ENCODE assay signal across 9 cellular contexts in genomic region chr16:84737658-84738057, GRCh38. TPM values are rescaled to one million over a fixed set of nuclear protein-coding genes. Genes with fewer than 3 reads are reported as not detected.
A peak's percentile ranks its signal among the peaks of the same experiment; 100 is the strongest.
DNase-seq lines count a peak whose midpoint lies in the region; ATAC-seq and TF ChIP-seq lines count a peak whose summit lies in the region.
"Had no signal": no experiment of that assay in that cellular context is flagged by ENCODE, and none has a peak within 500 bp of the region (broad histone marks: within the 10 kb centered on the region; RNA-seq: fewer than 3 reads in every experiment).

No MANE protein-coding gene starts in this region.

- 35 to 52% (median 50%) methylated on average over 7 of the region's 7 CpGs for WGBS in psoas muscle, 3 donors

- H3K36me3 Mint-ChIP-seq in activated CD4-positive, alpha-beta T cell treated with anti-CD3 and anti-CD28 coated beads for 36 hours (ENCODE audit: low read depth): peaks cover 37% of the 10 kb centered on the region

- H3K4me3 ChIP-seq in psoas muscle: no peak overlapping the region

- intact Hi-C loops in activated CD4-positive, alpha-beta T cell treated with anti-CD3 and anti-CD28 coated beads for 36 hours (cut with DNase I, micrococcal nuclease): loop anchor here (1.0 to 5.0 kb wide), 5 partner anchors 35 to 233 kb away; no protein-coding TSS in a partner anchor
- intact Hi-C loops in psoas muscle (cut with DNase I): loop anchor here in 1 of 2 donors (5.0 kb wide), 1 partner anchor 225 kb away; no protein-coding TSS in a partner anchor

- no peak for DNase-seq in activated CD4-positive, alpha-beta T cell treated with anti-CD3 and anti-CD28 coated beads for 36 hours
- no peak for DNase-seq in activated CD4-positive, alpha-beta T cell treated with anti-CD3 and anti-CD28 coated beads for 48 hours
- DNase-seq in NCI-H2029 treated with DMSO at 0.1 percent for 48 hours (lab: John Stamatoyannopoulos, UW) (peak; percentile 57), cerebellar cortex (ENCODE audit: low spot score) (peak; percentile 71), psoas muscle (no peak), ureter (ENCODE audit: low spot score) (no peak)

- peaks cover 0 to 4% of the 10 kb centered on the region in 2 donors for H3K36me3 ChIP-seq in psoas muscle (ENCODE audit: insufficient read depth in 1 of 2, low read depth in 1 of 2)

- TF ChIP-seq CTCF in psoas muscle (IDR thresholded peaks at IDR 0.05): no peak

- H3K27ac Mint-ChIP-seq in activated CD4-positive, alpha-beta T cell treated with anti-CD3 and anti-CD28 coated beads for 36 hours: peak overlapping the region; percentile 67

- H3K27ac ChIP-seq in psoas muscle: peak overlapping the region; percentile 27

- H3K27me3 Mint-ChIP-seq in activated CD4-positive, alpha-beta T cell treated with anti-CD3 and anti-CD28 coated beads for 36 hours: no peaks in the 10 kb centered on the region
- H3K27me3 Mint-ChIP-seq: naive B cell had no signal

- H3K4me1 Mint-ChIP-seq in activated CD4-positive, alpha-beta T cell treated with anti-CD3 and anti-CD28 coated beads for 36 hours: peaks cover 61% of the 10 kb centered on the region

- no peaks in the 10 kb centered on the region for H3K9me3 Mint-ChIP-seq in activated CD4-positive, alpha-beta T cell treated with anti-CD3 and anti-CD28 coated beads for 36 hours (ENCODE audit: low read depth)
- H3K9me3 Mint-ChIP-seq: naive B cell had no signal

- H3K27me3 ChIP-seq in psoas muscle (ENCODE audit: insufficient read depth in 3 of 3, low read length in 2 of 3): no peaks in the 10 kb centered on the region

- H3K9me3 ChIP-seq in psoas muscle: no peaks in the 10 kb centered on the region

- peaks cover 38% of the 10 kb centered on the region for H3K4me1 ChIP-seq in psoas muscle

- H3K4me3 Mint-ChIP-seq in activated CD4-positive, alpha-beta T cell treated with anti-CD3 and anti-CD28 coated beads for 36 hours: no peak overlapping the region

- ATAC-seq in activated CD4-positive, alpha-beta T cell treated with anti-CD3 and anti-CD28 coated beads for 36 hours: no peak
- peak; percentile 17 to 43 (median 32) for ATAC-seq in psoas muscle
- ATAC-seq in GM18907 (IDR thresholded peaks at IDR 0.05; ENCODE audit: unreplicated experiment): no peak
- no peak for ATAC-seq in activated CD4-positive, CD25-positive, alpha-beta regulatory T cell treated with anti-CD3 and anti-CD28 coated beads, Interleukin-2, amount 50 U/mL, for 24 hours

- CTCF ChIA-PET in activated CD4-positive, alpha-beta T cell treated with anti-CD3 and anti-CD28 coated beads for 36 hours (lab: Charles Lee): interaction anchor here (0.5 to 7.1 kb wide), 25 partner anchors 9 to 318 kb away, joined by 3 to 74 read pairs (median 6); no protein-coding TSS in a partner anchor

- POLR2A ChIA-PET in activated CD4-positive, alpha-beta T cell treated with anti-CD3 and anti-CD28 coated beads for 36 hours (lab: Charles Lee): no interaction called here

RNA-seq across cellular contexts. Expression of gene USP10, which starts 37.9 kb away (rescaled TPM):
- total RNA-seq in activated CD4-positive, alpha-beta T cell treated with anti-CD3 and anti-CD28 coated beads for 36 hours: 100 to 1,000 TPM; 117 to 133 TPM
- total RNA-seq in psoas muscle (10 to 100 TPM; 57.1 to 93.0 (median 78.9) TPM), ureter (103 TPM)
- polyA plus RNA-seq in psoas muscle: 10 to 100 TPM; 33.9 to 69.5 (median 69.2) TPM

Comparison
In these comparisons a context has a peak if more than half of its experiments do, and no peak if none do; other contexts are left out.
1. ATAC-seq: peak in psoas muscle (4 of 4); none in activated CD4-positive, alpha-beta T cell treated with anti-CD3 and anti-CD28 coated beads for 36 hours (single experiment), GM18907 (single experiment) and activated CD4-positive, CD25-positive, alpha-beta regulatory T cell treated with anti-CD3 and anti-CD28 coated beads, Interleukin-2, amount 50 U/mL, for 24 hours (0 of 2).
2. DNase-seq: peak in NCI-H2029 treated with DMSO at 0.1 percent for 48 hours (single experiment) and cerebellar cortex (single experiment); none in activated CD4-positive, alpha-beta T cell treated with anti-CD3 and anti-CD28 coated beads for 36 hours (single experiment), activated CD4-positive, alpha-beta T cell treated with anti-CD3 and anti-CD28 coated beads for 48 hours (single experiment), psoas muscle (0 of 2) and ureter (single experiment).